12 cellular contexts compared by ENCODE assay signal in the genomic region with DNA sequence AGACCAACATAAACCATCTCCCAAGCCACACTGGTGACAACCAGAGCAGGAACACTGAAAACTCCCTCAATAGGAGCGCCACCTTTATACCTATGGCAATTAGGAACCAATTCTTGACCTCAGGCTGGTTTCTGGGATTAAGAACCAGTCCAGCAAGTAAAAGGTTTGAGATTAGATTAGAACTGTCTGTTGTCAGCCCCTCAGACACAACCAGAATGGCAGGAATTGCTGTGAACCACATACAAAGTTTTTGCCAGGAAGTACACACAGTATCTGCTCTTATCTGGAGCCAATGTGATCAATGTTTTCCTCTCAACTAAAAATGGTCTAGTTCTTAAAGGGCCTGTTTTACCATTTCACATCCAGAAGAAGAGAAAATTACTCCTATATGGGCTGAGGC. TPM values are rescaled to one million over a fixed set of nuclear protein-coding genes. Genes with fewer than 3 reads are reported as not detected.
DNase-seq lines count a peak whose midpoint lies in the region; ATAC-seq and TF ChIP-seq lines count a peak whose summit lies in the region.
"Had no signal": no experiment of that assay in that cellular context is flagged by ENCODE, and none has a peak within 500 bp of the region (broad histone marks: within the 10 kb centered on the region; RNA-seq: fewer than 3 reads in every experiment).

No MANE protein-coding gene starts in this region.

- H3K4me3 ChIP-seq in right atrium auricular region (no peak overlapping the region), gastrocnemius medialis (peak overlapping the region in 1 of 4 donors; percentile 15)

- H3K4me1 ChIP-seq in right atrium auricular region (peaks cover 0 to 44% of the 10 kb centered on the region in 2 donors), gastrocnemius medialis (peaks cover 28 to 41% of the 10 kb centered on the region in 2 donors)

- no peak for TF ChIP-seq CTCF in right atrium auricular region (IDR thresholded peaks at IDR 0.05)
- TF ChIP-seq CTCF in gastrocnemius medialis (IDR thresholded peaks at IDR 0.05 in 4 of 5, conservative IDR thresholded peaks at IDR 0.05 in 1 of 5) = no peak

- intact Hi-C loops in Right ventricle myocardium superior (cut with DNase I) (no loop called here), gastrocnemius medialis (cut with DNase I; ENCODE audit: low total_unique reads) (no loop called here)

- in situ Hi-C loops in gastrocnemius medialis (cut with MboI; ENCODE audit: low sequenced_read_pairs in 4 of 4) = no loop called here

- H3K27me3 ChIP-seq in right atrium auricular region (no peaks in the 10 kb centered on the region), gastrocnemius medialis (no peaks in the 10 kb centered on the region)

- DNase-seq in right atrium auricular region (ENCODE audit: low spot score) = no peak
- no peak for DNase-seq in Right ventricle myocardium superior
- DNase-seq in left lobe of liver (ENCODE audit: low spot score) = no peak
- DNase-seq in gastrocnemius medialis = no peak
- DNase-seq in DMS53 (lab: John Stamatoyannopoulos, UW) = no peak
- DNase-seq in ecto neural progenitor cell (ENCODE audit: low spot score) = no peak
- no peak for DNase-seq in NCI-H526 (lab: John Stamatoyannopoulos, UW)
- DNase-seq: activated naive CD8-positive, alpha-beta T cell treated with anti-CD3 and anti-CD28 coated beads for 36 hours; NCI-H187 treated with DMSO at 0.1 percent for 48 hours; NCI-H526 treated with DMSO at 0.1 percent for 48 hours; SHP77 had no signal

- H3K9me3 ChIP-seq in right atrium auricular region (no peaks in the 10 kb centered on the region), gastrocnemius medialis (no peaks in the 10 kb centered on the region)

- ATAC-seq in Right ventricle myocardium superior (ENCODE audit: poor library complexity) = no peak
- peak; percentile 9 for ATAC-seq in left lobe of liver
- no peak for ATAC-seq in gastrocnemius medialis
- ATAC-seq in HG03045 (IDR thresholded peaks at IDR 0.05; ENCODE audit: unreplicated experiment) = no peak

- TF ChIP-seq POLR2A in gastrocnemius medialis (IDR thresholded peaks at IDR 0.05) = no peak

- no peaks in the 10 kb centered on the region for H3K36me3 ChIP-seq in right atrium auricular region
- no peaks in the 10 kb centered on the region for H3K36me3 ChIP-seq in gastrocnemius medialis

- H3K27ac ChIP-seq in right atrium auricular region (peak overlapping the region; percentile 67 to 80), gastrocnemius medialis (peak overlapping the region; percentile 67 to 77 (median 72))

RNA-seq across cellular contexts. Expression of a gene that starts 55.2 kb away (rescaled TPM):
- total RNA-seq in right atrium auricular region (10 to 100 TPM; 81.8 to 86.0 TPM), Right ventricle myocardium superior (74.4 TPM), left lobe of liver (25.5 TPM), gastrocnemius medialis (10 to 100 TPM; 26.0 to 32.1 (median 28.6) TPM)
